In the genomic region with DNA sequence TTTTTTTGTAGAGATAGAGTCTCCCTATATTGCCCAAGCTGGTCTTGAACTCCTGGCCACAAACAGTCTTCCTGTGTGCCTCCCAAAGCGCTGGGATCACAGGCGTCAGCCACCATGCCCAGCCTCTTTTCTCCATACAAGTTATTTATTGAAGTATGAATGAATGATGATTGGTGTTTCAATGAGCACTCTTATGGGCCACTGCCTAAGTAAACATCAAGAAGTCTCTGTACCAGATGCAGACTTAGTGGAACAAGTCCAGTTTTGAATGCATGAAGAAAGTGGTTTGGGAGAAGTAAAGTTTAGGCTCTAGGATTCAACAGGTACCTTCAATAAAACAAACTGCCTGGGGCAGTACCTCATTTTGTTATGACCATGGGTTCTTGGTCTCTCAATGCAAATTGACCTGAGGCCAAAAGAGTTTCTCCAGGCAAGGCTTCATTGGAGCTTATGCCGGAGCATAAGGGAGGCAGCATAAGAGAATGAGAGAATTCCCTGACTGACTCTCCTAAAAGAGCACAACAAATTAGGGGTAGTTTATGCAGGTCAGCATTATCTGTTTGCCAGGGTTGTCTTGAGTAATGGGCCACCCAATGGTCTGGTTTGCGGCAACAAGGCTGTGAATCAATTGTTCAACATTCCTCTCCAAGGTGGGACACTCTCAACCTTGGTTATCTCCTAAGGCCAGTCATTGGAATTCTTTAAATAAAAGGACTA, we compare ENCODE assay signal across 9 cellular contexts. TPM values are rescaled to one million over a fixed set of nuclear protein-coding genes. Genes with fewer than 3 reads are reported as not detected.
DNase-seq lines count a peak whose midpoint lies in the region; ATAC-seq, FAIRE-seq and TF ChIP-seq lines count a peak whose summit lies in the region.
"Had no signal": no experiment of that assay in that cellular context is flagged by ENCODE, and none has a peak within 500 bp of the region (broad histone marks: within the 10 kb centered on the region; RNA-seq: fewer than 3 reads in every experiment).

No MANE protein-coding gene starts in this region.

- H3K9me3 Mint-ChIP-seq in Calu3 (ENCODE audit: low read depth, unreplicated experiment): no peaks in the 10 kb centered on the region

- TF ChIP-seq CTCF in Calu3 (IDR thresholded peaks at IDR 0.05; ENCODE audit: unreplicated experiment): no peak
- no peak for TF ChIP-seq CTCF in H1 (IDR thresholded peaks at IDR 0.05; ENCODE audit: control extremely low read depth in 1 of 3, insufficient read depth in 1 of 3, low read depth in 1 of 3, low read length in 3 of 3)
- no peak for TF ChIP-seq CTCF in osteoblast (IDR thresholded peaks at IDR 0.05; ENCODE audit: extremely low read depth, low read depth, low read length)

- ATAC-seq in HG02981 (IDR thresholded peaks at IDR 0.05; ENCODE audit: unreplicated experiment) (no peak), HG02870 (IDR thresholded peaks at IDR 0.05; ENCODE audit: unreplicated experiment) (no peak)

- no peak overlapping the region for H3K23ac ChIP-seq in H1 (ENCODE audit: insufficient read length)

- H3K18ac ChIP-seq in H1 (ENCODE audit: extremely low read depth, low read length): no peak overlapping the region

- no peak overlapping the region for H2BK12ac ChIP-seq in H1 (ENCODE audit: low read depth, low read length)

- 96% methylated on average over 4 of the region's 4 CpGs; no CpG with 5 or more reads in 1 of the 2 experiments for WGBS in H1 (ENCODE audit: extremely low coverage in 1 of 2, insufficient coverage in 1 of 2, insufficient read length in 1 of 2, insufficient replicate concordance in 2 of 2, low coverage in 1 of 2, low lambda C conversion rate in 2 of 2, missing lambda C conversion rate in 1 of 2), 2 experiments

- peaks cover 22% of the 10 kb centered on the region for H3K36me3 Mint-ChIP-seq in Calu3 (ENCODE audit: insufficient read depth, unreplicated experiment)

- no peak for TF ChIP-seq EP300 in H1 (IDR thresholded peaks at IDR 0.05; ENCODE audit: borderline replicate concordance in 1 of 2, low read depth in 2 of 2, low read length in 2 of 2)

- H2AK5ac ChIP-seq in H1 (ENCODE audit: low read depth, low read length): peak overlapping the region; percentile 67; the same call in 1 of the 2 replicates

- no peaks in the 10 kb centered on the region; the same call in 1 of the 2 replicates for H3K79me1 ChIP-seq in H1 (ENCODE audit: low read depth, low read length)

- peaks cover 4 to 32% of the 10 kb centered on the region in 2 experiments; a peak in 3 of 4 replicates for H3K79me2 ChIP-seq in H1 (ENCODE audit: control insufficient read depth in 1 of 2, insufficient read depth in 2 of 2, low read length in 2 of 2)
- peaks cover 38% of the 10 kb centered on the region for H3K79me2 ChIP-seq in osteoblast (ENCODE audit: insufficient read depth, low read length)

- H3K23me2 ChIP-seq in H1 (ENCODE audit: low read depth, low read length): peaks cover 8% of the 10 kb centered on the region; the same call in 1 of the 2 replicates

- H2BK15ac ChIP-seq in H1 (ENCODE audit: low read length): no peak overlapping the region

- FAIRE-seq in H1 (lab: Jason Lieb, UNC) (no peak), frontal cortex (lab: Jason Lieb, UNC) (no peak)

- H3K36me3 ChIP-seq in H1 (ENCODE audit: control insufficient read depth in 2 of 4, insufficient read depth in 4 of 4, low read length in 3 of 4): no peaks in the 10 kb centered on the region
- no peaks in the 10 kb centered on the region for H3K36me3 ChIP-seq in osteoblast (ENCODE audit: insufficient read depth, low read length)

- H3K4ac ChIP-seq in H1 (replicated peaks; ENCODE audit: insufficient read length, low read depth, low read length): no peak overlapping the region

- H2BK120ac ChIP-seq in H1 (replicated peaks; ENCODE audit: low read depth, low read length): no peak overlapping the region

- DNase-seq in Calu3 (no peak), NCI-H69 (lab: John Stamatoyannopoulos, UW) (peak; percentile 52), H1 (ENCODE audit: low read depth in 1 of 2, low spot score in 2 of 2) (no peak), osteoblast (ENCODE audit: insufficient read length, low spot score, missing footprints) (no peak), NCI-H1092 treated with DMSO at 0.1 percent for 48 hours (lab: John Stamatoyannopoulos, UW) (no peak), frontal cortex (ENCODE audit: low spot score in 2 of 2) (no peak)
- DNase-seq: activated CD4-positive, alpha-beta T cell treated with anti-CD3 and anti-CD28 coated beads, Interleukin-2, amount 50 U/mL, for 48 hours had no signal

- H2AFZ ChIP-seq in H1 (ENCODE audit: low read length) (no peak overlapping the region), osteoblast (ENCODE audit: low read length) (no peak overlapping the region)

- no peak overlapping the region for H3K14ac ChIP-seq in H1 (ENCODE audit: insufficient read length)

- H3K4me2 ChIP-seq in H1 (ENCODE audit: insufficient read depth in 1 of 2, low read depth in 2 of 2, low read length in 2 of 2) (peak overlapping the region; percentile 81 to 87; a peak in 3 of 4 replicates), osteoblast (ENCODE audit: insufficient read depth, low read length) (peak overlapping the region; percentile 98)

- H3K9me3 ChIP-seq in H1 (ENCODE audit: insufficient read depth in 2 of 2, low read depth in 1 of 2, low read length in 1 of 2): no peaks in the 10 kb centered on the region
- no peaks in the 10 kb centered on the region for H3K9me3 ChIP-seq in osteoblast (ENCODE audit: low read depth, low read length)

- H3K9ac ChIP-seq in H1 (replicated peaks in 1 of 4; ENCODE audit: extremely low read depth in 1 of 4, low read depth in 3 of 4, low read length in 3 of 4): no peak overlapping the region

- intact Hi-C loops in Calu3 (cut with micrococcal nuclease; ENCODE audit: unreplicated experiment): loop anchor here (5.0 kb wide), 1 partner anchor 123 kb away; no protein-coding TSS in a partner anchor

- peak overlapping the region in 2 of 4 experiments; percentile 81 to 86; a peak in 2 of 8 replicates for H3K4me3 ChIP-seq in H1 (ENCODE audit: extremely low read depth in 1 of 4, insufficient read depth in 2 of 4, low read depth in 3 of 4, low read length in 4 of 4)
- peak overlapping the region; percentile 96 for H3K4me3 ChIP-seq in osteoblast (ENCODE audit: insufficient read depth, low read length)

- CTCF ChIA-PET in Calu3 (lab: Charles Lee) (interaction anchor here (2.4 kb wide), 1 partner anchor 20 kb away, joined by 9 read pairs; the partner anchor contains the start of gene CGRRF1), H1 (lab: Charles Lee; ENCODE audit: partially characterized antibody) (interaction anchor here (0.7 to 2.6 kb wide), 6 partner anchors 14 to 284 kb away, joined by 3 to 9 read pairs (median 4); partner anchors contain the start of gene CGRRF1)

- peaks cover 0 to 2% of the 10 kb centered on the region in 2 experiments for H4K20me1 ChIP-seq in H1 (replicated peaks in 1 of 2; ENCODE audit: control insufficient read depth in 1 of 2, insufficient read depth in 2 of 2, low read length in 2 of 2)
- H4K20me1 ChIP-seq in osteoblast (ENCODE audit: insufficient read depth, low read length): peaks cover 6% of the 10 kb centered on the region

- no peak overlapping the region for H2BK20ac ChIP-seq in H1 (ENCODE audit: low read length)

- no peak for TF ChIP-seq RAD21 in H1 (IDR thresholded peaks at IDR 0.05 in 1 of 2, conservative IDR thresholded peaks at IDR 0.05 in 1 of 2; ENCODE audit: low read depth in 2 of 2, low read length in 2 of 2)

- H4K8ac ChIP-seq in H1 (ENCODE audit: extremely low read depth, insufficient read depth, low read length): no peak overlapping the region

- H2BK5ac ChIP-seq in H1 (ENCODE audit: low read depth, low read length): no peak overlapping the region; the same call in 1 of the 2 replicates

- POLR2A ChIA-PET in H1 (lab: Charles Lee; ENCODE audit: partially characterized antibody): interaction anchor here (0.7 to 3.6 kb wide), 8 partner anchors 12 to 96 kb away, joined by 3 to 15 read pairs (median 4); partner anchors contain the start of gene CGRRF1

- H3K4me3 Mint-ChIP-seq in Calu3 (ENCODE audit: low read depth, unreplicated experiment): peak overlapping the region; percentile 79

- H3K4me1 Mint-ChIP-seq in Calu3 (ENCODE audit: low read depth, unreplicated experiment): peaks cover 23% of the 10 kb centered on the region

- H4K91ac ChIP-seq in H1 (replicated peaks; ENCODE audit: insufficient read length, low read length): no peak overlapping the region

- H3K27me3 ChIP-seq in H1 (replicated peaks in 1 of 4; ENCODE audit: control insufficient read depth in 3 of 4, extremely low read depth in 1 of 4, insufficient read depth in 3 of 4, low read length in 3 of 4) (no peaks in the 10 kb centered on the region), osteoblast (ENCODE audit: insufficient read depth, low read length) (no peaks in the 10 kb centered on the region)

- H3K27ac Mint-ChIP-seq in Calu3 (ENCODE audit: unreplicated experiment): peak overlapping the region; percentile 97

- H3K27me3 Mint-ChIP-seq in Calu3 (ENCODE audit: unreplicated experiment): no peaks in the 10 kb centered on the region

- no peak overlapping the region for H3K27ac ChIP-seq in H1 (ENCODE audit: low read depth, low read length)
- H3K27ac ChIP-seq in osteoblast (ENCODE audit: low read depth, low read length): no peak overlapping the region

- no peak for TF ChIP-seq POLR2A in H1 (IDR thresholded peaks at IDR 0.05; ENCODE audit: control extremely low read depth in 1 of 2, low read depth in 2 of 2, low read length in 2 of 2)

- H3K56ac ChIP-seq in H1 (replicated peaks; ENCODE audit: insufficient read length, low read depth, low read length): no peak overlapping the region

- BruUV-seq in Calu3 (replicated peaks; lab: Mats Ljungman, UMichigan): no TSS peak

- no peak overlapping the region for H4K5ac ChIP-seq in H1 (ENCODE audit: insufficient read length, low read depth, low read length)

- H3K4me1 ChIP-seq in H1 (replicated peaks in 1 of 4; ENCODE audit: control insufficient read depth in 3 of 4, insufficient read depth in 4 of 4, low read length in 3 of 4) (peaks cover 0 to 4% (median 0%) of the 10 kb centered on the region in 4 experiments; a peak in 2 of 7 replicates), osteoblast (ENCODE audit: insufficient read depth, low read length) (peaks cover 17% of the 10 kb centered on the region)

RNA-seq across cellular contexts. Expression of gene GMFB, which starts 1.1 kb away (rescaled TPM):
- total RNA-seq in Calu3 (2022): 39.2 and 43.0 TPM in 2 replicates
- 75.9 and 77.3 TPM in 2 replicates for total RNA-seq in H1 (2021; fragmentation: NEBNext Ultra II Directional; extraction: Animal tissue kit (Norgen Biotek cat#: 25700))
- 9.9 and 17.9 TPM in 2 replicates for polyA plus RNA-seq in H1 (2011; rRNA removed)
- 26.0 TPM for polyA plus RNA-seq in H1 (2011; cell fraction: cytosol; rRNA removed)
- 2.4 TPM for polyA plus RNA-seq in H1 (2011; cell fraction: nucleus; rRNA removed)
- polyA plus RNA-seq in H1 (2012, experiment 1 of 2): 22.0 to 46.5 TPM (median 32.2 TPM) in 4 replicates
- polyA plus RNA-seq in H1 (2012, experiment 2 of 2): 6.7 TPM
- polyA plus RNA-seq in H1 (2013, experiment 1 of 2): 40.3 TPM
- 37.4 TPM for polyA plus RNA-seq in H1 (2013, experiment 2 of 2)
- 18.3 and 23.5 TPM in 2 replicates for polyA minus RNA-seq in H1 (2011; rRNA and poly(A)+ RNA removed)
- polyA minus RNA-seq in H1 (2011; cell fraction: cytosol; rRNA and poly(A)+ RNA removed): 14.8 TPM
- 26.6 TPM for polyA minus RNA-seq in H1 (2011; cell fraction: nucleus; rRNA and poly(A)+ RNA removed)
- 77.2 and 98.8 TPM in 2 replicates for total RNA-seq in osteoblast
- 258 TPM for total RNA-seq in frontal cortex

RNA-seq across cellular contexts. Expression of gene CGRRF1, which starts 19.8 kb away (rescaled TPM):
- total RNA-seq in Calu3 (2022): 8.6 and 12.4 TPM in 2 replicates
- 17.8 and 20.2 TPM in 2 replicates for total RNA-seq in H1 (2021; fragmentation: NEBNext Ultra II Directional; extraction: Animal tissue kit (Norgen Biotek cat#: 25700))
- polyA plus RNA-seq in H1 (2011; rRNA removed): 3.9 and 7.4 TPM in 2 replicates
- polyA plus RNA-seq in H1 (2011; cell fraction: cytosol; rRNA removed): 7.1 TPM
- polyA plus RNA-seq in H1 (2011; cell fraction: nucleus; rRNA removed): 4.6 TPM
- polyA plus RNA-seq in H1 (2012, experiment 1 of 2): 13.4 to 21.5 TPM (median 14.0 TPM) in 4 replicates
- polyA plus RNA-seq in H1 (2012, experiment 2 of 2): 5.6 TPM
- 15.3 TPM for polyA plus RNA-seq in H1 (2013, experiment 1 of 2)
- 19.0 TPM for polyA plus RNA-seq in H1 (2013, experiment 2 of 2)
- 6.2 and 7.4 TPM in 2 replicates for polyA minus RNA-seq in H1 (2011; rRNA and poly(A)+ RNA removed)
- 7.1 TPM for polyA minus RNA-seq in H1 (2011; cell fraction: cytosol; rRNA and poly(A)+ RNA removed)
- polyA minus RNA-seq in H1 (2011; cell fraction: nucleus; rRNA and poly(A)+ RNA removed): 11.6 TPM
- 15.9 and 17.4 TPM in 2 replicates for total RNA-seq in osteoblast
- 19.6 TPM for total RNA-seq in frontal cortex

RNA-seq across cellular contexts. Expression of gene CNIH1, which starts 48.7 kb away (rescaled TPM):
- 118 and 123 TPM in 2 replicates for total RNA-seq in Calu3 (2022)
- total RNA-seq in H1 (2021; fragmentation: NEBNext Ultra II Directional; extraction: Animal tissue kit (Norgen Biotek cat#: 25700)): 118 and 119 TPM in 2 replicates
- polyA plus RNA-seq in H1 (2011; rRNA removed): 234 and 333 TPM in 2 replicates
- polyA plus RNA-seq in H1 (2011; cell fraction: cytosol; rRNA removed): 230 TPM
- polyA plus RNA-seq in H1 (2011; cell fraction: nucleus; rRNA removed): 84.1 TPM
- polyA plus RNA-seq in H1 (2012, experiment 1 of 2): 91.6 to 126 TPM (median 105 TPM) in 4 replicates
- polyA plus RNA-seq in H1 (2012, experiment 2 of 2): 33.4 TPM
- 170 TPM for polyA plus RNA-seq in H1 (2013, experiment 1 of 2)
- polyA plus RNA-seq in H1 (2013, experiment 2 of 2): 202 TPM
- 240 and 302 TPM in 2 replicates for polyA minus RNA-seq in H1 (2011; rRNA and poly(A)+ RNA removed)
- polyA minus RNA-seq in H1 (2011; cell fraction: cytosol; rRNA and poly(A)+ RNA removed): 110 TPM
- 76.1 TPM for polyA minus RNA-seq in H1 (2011; cell fraction: nucleus; rRNA and poly(A)+ RNA removed)
- total RNA-seq in osteoblast: 153 and 220 TPM in 2 replicates
- total RNA-seq in frontal cortex: 41.6 TPM
